Comparison of ENCODE assay signal across 8 cellular contexts in genomic region chr1:203625623-203626189, GRCh38. TPM values are rescaled to one million over a fixed set of nuclear protein-coding genes. Genes with fewer than 3 reads are reported as not detected.
DNase-seq lines count a peak whose midpoint lies in the region; ATAC-seq and TF ChIP-seq lines count a peak whose summit lies in the region.

No MANE protein-coding gene starts in this region.

- peak overlapping the region; percentile 77 to 86 for H3K4me3 ChIP-seq in duodenal mucosa (ENCODE audit: low read depth in 1 of 2, low read length in 2 of 2)
- peak overlapping the region; percentile 66 to 71 (median 69) for H3K4me3 ChIP-seq in stomach

- peak overlapping the region; percentile 98 for H3K27ac Mint-ChIP-seq in mesothelial cell of epicardium

- H3K4me3 Mint-ChIP-seq in mesothelial cell of epicardium = peak overlapping the region; percentile 2

- no peak for TF ChIP-seq POLR2A in stomach (IDR thresholded peaks at IDR 0.05)

- TF ChIP-seq EP300 in stomach (IDR thresholded peaks at IDR 0.05) = no peak

- H3K9ac ChIP-seq in duodenal mucosa (ENCODE audit: low read depth in 1 of 2, low read length in 2 of 2) = peak overlapping the region; percentile 80 to 87

- H3K27me3 Mint-ChIP-seq in mesothelial cell of epicardium (ENCODE audit: low read depth) = no peaks in the 10 kb centered on the region

- H3K4me1 Mint-ChIP-seq in mesothelial cell of epicardium = peaks cover 52% of the 10 kb centered on the region

- H3K27ac ChIP-seq in duodenal mucosa (ENCODE audit: low read depth, low read length) = peak overlapping the region; percentile 78
- H3K27ac ChIP-seq in stomach = peak overlapping the region; percentile 74 to 95 (median 92)

- 10 to 25% (median 17%) methylated on average over 7 of the region's 7 CpGs for WGBS in stomach, 5 donors

- no peaks in the 10 kb centered on the region for H3K9me3 ChIP-seq in duodenal mucosa (ENCODE audit: control insufficient read depth in 1 of 2, low read length in 2 of 2)
- no peaks in the 10 kb centered on the region for H3K9me3 ChIP-seq in stomach

- H3K4me1 ChIP-seq in duodenal mucosa (ENCODE audit: control insufficient read depth in 1 of 2, insufficient read depth in 2 of 2, low read length in 2 of 2) (peaks cover 46 to 52% of the 10 kb centered on the region in 2 donors), stomach (peaks cover 22 to 49% (median 46%) of the 10 kb centered on the region in 4 donors)

- no peaks in the 10 kb centered on the region for H3K9me3 Mint-ChIP-seq in mesothelial cell of epicardium

- no peak for ATAC-seq in GM21528 (IDR thresholded peaks at IDR 0.05; ENCODE audit: low FRiP score, unreplicated experiment)

- DNase-seq in NCI-H1105 treated with DMSO at 0.1 percent for 48 hours (lab: John Stamatoyannopoulos, UW) (peak; percentile 44), NCI-H1105 (lab: John Stamatoyannopoulos, UW) (no peak), NCI-H1048 (lab: John Stamatoyannopoulos, UW) (peak; percentile 41), mesothelial cell of epicardium (ENCODE audit: low spot score in 2 of 2, unreplicated experiment in 2 of 2) (no peak), stomach (no peak)
- DNase-seq in activated CD4-positive, alpha-beta T cell treated with anti-CD3 and anti-CD28 coated beads for 1 hour = peak; percentile 49

- H3K27me3 ChIP-seq in duodenal mucosa (ENCODE audit: control insufficient read depth in 1 of 2, insufficient read depth in 2 of 2, low read length in 2 of 2) (no peaks in the 10 kb centered on the region), stomach (no peaks in the 10 kb centered on the region)

- no peak for TF ChIP-seq CTCF in mesothelial cell of epicardium (IDR thresholded peaks at IDR 0.05; ENCODE audit: unreplicated experiment)
- TF ChIP-seq CTCF in stomach (IDR thresholded peaks at IDR 0.05) = peak in 3 of 7 experiments; percentile 10 to 64 (median 16)

- H3K36me3 ChIP-seq in duodenal mucosa (ENCODE audit: control insufficient read depth in 1 of 2, insufficient read depth in 2 of 2, low read length in 2 of 2) (no peaks in the 10 kb centered on the region), stomach (no peaks in the 10 kb centered on the region)

- intact Hi-C loops in stomach (cut with DNase I; ENCODE audit: low total_unique reads) = no loop called here

- no peaks in the 10 kb centered on the region for H3K36me3 Mint-ChIP-seq in mesothelial cell of epicardium

RNA-seq across cellular contexts. Expression of gene ATP2B4, which starts 0.9 kb away (rescaled TPM):
- total RNA-seq in mesothelial cell of epicardium (234 to 238 TPM (median 237 TPM) in 3 replicates), stomach (100 to 1,000 TPM in 2 of 5 donors, 10 to 100 TPM in 3; 38.5 to 353 (median 78.2) TPM)
- polyA plus RNA-seq in stomach = 10 to 100 TPM in 1 of 3 donors, 1 to 10 TPM in 2; 4.4 to 23.6 (median 4.8) TPM

Comparison
In these comparisons a context has a peak if more than half of its experiments do, and no peak if none do; other contexts are left out.
1. DNase-seq: peak in NCI-H1105 treated with DMSO at 0.1 percent for 48 hours (single experiment), NCI-H1048 (single experiment) and activated CD4-positive, alpha-beta T cell treated with anti-CD3 and anti-CD28 coated beads for 1 hour (single experiment); none in NCI-H1105 (single experiment), mesothelial cell of epicardium (0 of 2) and stomach (single experiment).